In genomic region chr20:5945963-5946362, GRCh38 we compare ENCODE assay signal across 14 cellular contexts. TPM values are rescaled to one million over a fixed set of nuclear protein-coding genes. Genes with fewer than 3 reads are reported as not detected.
DNase-seq lines count a peak whose midpoint lies in the region; ATAC-seq and TF ChIP-seq lines count a peak whose summit lies in the region.
"Had no signal": no experiment of that assay in that cellular context is flagged by ENCODE, and none has a peak within 500 bp of the region (broad histone marks: within the 10 kb centered on the region; RNA-seq: fewer than 3 reads in every experiment).

No MANE protein-coding gene starts in this region.

- DNase-seq in activated CD4-positive, alpha-beta T cell treated with anti-CD3 and anti-CD28 coated beads for 36 hours, result peak; percentile 38
- no peak for DNase-seq in activated CD4-positive, alpha-beta T cell treated with anti-CD3 and anti-CD28 coated beads for 4 hours
- DNase-seq in HS-27A (ENCODE audit: low read depth) (peak; percentile 43), adipocyte (ENCODE audit: low read depth) (peak; percentile 24), glomerular visceral epithelial cell (ENCODE audit: extremely low spot score) (peak; percentile 54), left lung (no peak)
- DNase-seq: activated CD4-positive, alpha-beta T cell treated with anti-CD3 and anti-CD28 coated beads, Interleukin-2, amount 50 U/mL, for 4 hours; anterior cingulate cortex; kidney; naive thymus-derived CD8-positive, alpha-beta T cell had no signal

- no peak for TF ChIP-seq CTCF in left lung (IDR thresholded peaks at IDR 0.05)

- no peaks in the 10 kb centered on the region for H3K9me3 Mint-ChIP-seq in activated CD4-positive, alpha-beta T cell treated with anti-CD3 and anti-CD28 coated beads for 36 hours (ENCODE audit: low read depth)
- H3K9me3 Mint-ChIP-seq: IgD-negative memory B cell had no signal

- H3K27me3 ChIP-seq in adipocyte (replicated peaks; ENCODE audit: control insufficient read depth, insufficient read depth, low read length) (no peaks in the 10 kb centered on the region), left lung (no peaks in the 10 kb centered on the region)
- H3K27me3 ChIP-seq: SJSA1 had no signal

- POLR2A ChIA-PET in activated CD4-positive, alpha-beta T cell treated with anti-CD3 and anti-CD28 coated beads for 36 hours (lab: Charles Lee), result no interaction called here

- H3K4me3 Mint-ChIP-seq in activated CD4-positive, alpha-beta T cell treated with anti-CD3 and anti-CD28 coated beads for 36 hours, result no peak overlapping the region
- H3K4me3 Mint-ChIP-seq: naive thymus-derived CD8-positive, alpha-beta T cell had no signal

- peaks cover 72% of the 10 kb centered on the region for H3K36me3 Mint-ChIP-seq in activated CD4-positive, alpha-beta T cell treated with anti-CD3 and anti-CD28 coated beads for 36 hours (ENCODE audit: low read depth)

- no peak overlapping the region for H3K27ac ChIP-seq in left lung
- H3K27ac ChIP-seq: SJSA1 had no signal

- H3K4me1 Mint-ChIP-seq in activated CD4-positive, alpha-beta T cell treated with anti-CD3 and anti-CD28 coated beads for 36 hours, result peaks cover 44% of the 10 kb centered on the region

- H3K36me3 ChIP-seq in adipocyte (ENCODE audit: control insufficient read depth, insufficient read depth, low read length, severe bottlenecking), result peaks cover 51% of the 10 kb centered on the region
- H3K36me3 ChIP-seq in left lung, result peaks cover 0 to 74% of the 10 kb centered on the region in 2 donors

- H3K27me3 Mint-ChIP-seq in activated CD4-positive, alpha-beta T cell treated with anti-CD3 and anti-CD28 coated beads for 36 hours, result no peaks in the 10 kb centered on the region

- peaks cover 9% of the 10 kb centered on the region for H3K4me1 ChIP-seq in adipocyte (ENCODE audit: control insufficient read depth, insufficient read depth, low read length)
- peaks cover 8 to 50% of the 10 kb centered on the region in 2 donors for H3K4me1 ChIP-seq in left lung

- intact Hi-C loops in activated CD4-positive, alpha-beta T cell treated with anti-CD3 and anti-CD28 coated beads for 36 hours (cut with DNase I, micrococcal nuclease), result no loop called here
- intact Hi-C loops in left lung (cut with DNase I), result no loop called here

- H3K9ac ChIP-seq in adipocyte (ENCODE audit: low read length), result no peak overlapping the region

- H3K4me3 ChIP-seq in adipocyte (ENCODE audit: low read length), result no peak overlapping the region
- no peak overlapping the region for H3K4me3 ChIP-seq in left lung
- H3K4me3 ChIP-seq: SJSA1 had no signal

- CTCF ChIA-PET in activated CD4-positive, alpha-beta T cell treated with anti-CD3 and anti-CD28 coated beads for 36 hours (lab: Charles Lee), result interaction anchor here (0.8 to 4.0 kb wide), 6 partner anchors 9 to 417 kb away, joined by 3 to 17 read pairs (median 4); no protein-coding TSS in a partner anchor

- peak; percentile 3 for ATAC-seq in activated CD4-positive, alpha-beta T cell treated with anti-CD3 and anti-CD28 coated beads for 36 hours
- ATAC-seq in HG02588 (IDR thresholded peaks at IDR 0.05; ENCODE audit: unreplicated experiment) (no peak), left lung (no peak), GM21447 (IDR thresholded peaks at IDR 0.05; ENCODE audit: unreplicated experiment) (no peak)
- ATAC-seq: naive thymus-derived CD8-positive, alpha-beta T cell had no signal

- H3K27ac Mint-ChIP-seq in activated CD4-positive, alpha-beta T cell treated with anti-CD3 and anti-CD28 coated beads for 36 hours, result peak overlapping the region; percentile 84

- H3K9me3 ChIP-seq in adipocyte (ENCODE audit: control insufficient read depth, low read length) (no peaks in the 10 kb centered on the region), left lung (no peaks in the 10 kb centered on the region)
- H3K9me3 ChIP-seq: SJSA1 had no signal

RNA-seq across cellular contexts. Expression of gene TRMT6, which starts 4.4 kb away (rescaled TPM):
- total RNA-seq in activated CD4-positive, alpha-beta T cell treated with anti-CD3 and anti-CD28 coated beads for 36 hours, result 10 to 100 TPM; 20.9 to 27.3 TPM
- total RNA-seq in left lung, result 10 to 100 TPM in 1 of 2 donors, 1 to 10 TPM in 1; 7.3 to 13.3 TPM

RNA-seq across cellular contexts. Expression of gene MCM8, which starts 4.5 kb away (rescaled TPM):
- total RNA-seq in activated CD4-positive, alpha-beta T cell treated with anti-CD3 and anti-CD28 coated beads for 36 hours, result 10 to 100 TPM; 42.5 to 45.4 TPM
- 1 to 10 TPM; 6.4 to 8.6 TPM for total RNA-seq in left lung

RNA-seq across cellular contexts. Expression of gene CHGB, which starts 34.7 kb away (rescaled TPM):
- under 1 TPM in 1 of 2 experiments, not detected in 1; 0.09 TPM for total RNA-seq in activated CD4-positive, alpha-beta T cell treated with anti-CD3 and anti-CD28 coated beads for 36 hours
- not detected for total RNA-seq in left lung
- total RNA-seq: naive thymus-derived CD8-positive, alpha-beta T cell; SJSA1 had no signal

RNA-seq across cellular contexts. Expression of gene CRLS1, which starts 60.0 kb away (rescaled TPM):
- 10 to 100 TPM; 37.4 to 51.7 TPM for total RNA-seq in activated CD4-positive, alpha-beta T cell treated with anti-CD3 and anti-CD28 coated beads for 36 hours
- 10 to 100 TPM; 45.1 to 51.7 TPM for total RNA-seq in left lung

Comparison
In these comparisons a context has a peak if more than half of its experiments do, and no peak if none do; other contexts are left out.
1. DNase-seq: peak in activated CD4-positive, alpha-beta T cell treated with anti-CD3 and anti-CD28 coated beads for 36 hours (single experiment), HS-27A (single experiment), adipocyte (single experiment) and glomerular visceral epithelial cell (single experiment); none in activated CD4-positive, alpha-beta T cell treated with anti-CD3 and anti-CD28 coated beads for 4 hours (0 of 2) and left lung (0 of 2).
2. RNA of gene MCM8, which starts 4.5 kb away (total RNA-seq): 42.5 to 45.4 TPM in activated CD4-positive, alpha-beta T cell treated with anti-CD3 and anti-CD28 coated beads for 36 hours; 6.4 to 8.6 TPM in left lung; every median in the first group is over 4 times any median in the second.